Comparison of ENCODE assay signal across 19 cellular contexts in genomic region chr6:20352346-20352745, GRCh38. TPM values are rescaled to one million over a fixed set of nuclear protein-coding genes. Genes with fewer than 3 reads are reported as not detected.
DNase-seq lines count a peak whose midpoint lies in the region; ATAC-seq and TF ChIP-seq lines count a peak whose summit lies in the region.
"Had no signal": no experiment of that assay in that cellular context is flagged by ENCODE, and none has a peak within 500 bp of the region (broad histone marks: within the 10 kb centered on the region; RNA-seq: fewer than 3 reads in every experiment).

No MANE protein-coding gene starts in this region.

- dilution Hi-C loops in IMR-90 (cut with HindIII; ENCODE audit: low sequenced_read_pairs, unreplicated experiment) = no loop called here

- peaks cover 9% of the 10 kb centered on the region for H3K4me1 Mint-ChIP-seq in activated T-cell treated with anti-CD3 and anti-CD28 coated beads, Interleukin-2, amount 50 U/mL, for 4 hours (ENCODE audit: low read depth)
- no peaks in the 10 kb centered on the region for H3K4me1 Mint-ChIP-seq in activated T-helper 17 cell treated with anti-CD3 and anti-CD28 coated beads, Interleukin-2, amount 50 U/mL, for 72 hours
- H3K4me1 Mint-ChIP-seq in stimulated activated effector memory CD8-positive, alpha-beta T cell treated with anti-CD3 and anti-CD28 coated beads, Interleukin-12 subunit alpha, Interleukin-12 subunit beta, amount 100 ng/mL, for 72 hours = peaks cover 20% of the 10 kb centered on the region

- H3K23ac ChIP-seq in IMR-90 (ENCODE audit: low read depth, low read length) = no peak overlapping the region

- H3K18ac ChIP-seq in IMR-90 (ENCODE audit: low read depth, low read length) = no peak overlapping the region

- peaks cover 2% of the 10 kb centered on the region; the same call in 1 of the 2 replicates for H3K4me1 ChIP-seq in IMR-90 (ENCODE audit: control insufficient read depth, insufficient read depth, low read length)
- H3K4me1 ChIP-seq: BLaER1 had no signal

- DNase-seq in activated T-cell treated with anti-CD3 and anti-CD28 coated beads, Interleukin-2, amount 50 U/mL, for 4 hours = no peak
- DNase-seq in activated T-cell treated with anti-CD3 and anti-CD28 coated beads, Interleukin-2, amount 50 U/mL, for 1 hour = no peak
- DNase-seq in IMR-90 = no peak
- DNase-seq in stimulated activated effector memory CD8-positive, alpha-beta T cell treated with anti-CD3 and anti-CD28 coated beads, Interleukin-12 subunit alpha, Interleukin-12 subunit beta, amount 100 ng/mL, for 72 hours (ENCODE audit: low spot score in 2 of 2) = peak in 1 of 2 donors; percentile 59
- DNase-seq in NCI-H128 (lab: John Stamatoyannopoulos, UW; ENCODE audit: unreplicated experiment) = no peak
- DNase-seq: CD8-positive, alpha-beta T cell; EL; KG1; NCI-H1417 treated with DMSO at 0.1 percent for 48 hours; NCI-H187 treated with DMSO at 0.1 percent for 48 hours; NCI-H2227 treated with DMSO at 0.1 percent for 48 hours; NCI-H510A treated with DMSO at 0.1 percent for 48 hours; NCI-H82; PC-3; RPMI8226; SHP77 treated with DMSO at 0.1 percent for 48 hours had no signal

- H3K4me2 ChIP-seq in IMR-90 (ENCODE audit: low read depth, low read length) = no peak overlapping the region
- H3K4me2 ChIP-seq: BLaER1 had no signal

- in situ Hi-C loops in IMR-90 (cut with MboI; ENCODE audit: low sequenced_read_pairs) = no loop called here

- no peak overlapping the region for H2BK120ac ChIP-seq in IMR-90 (ENCODE audit: low read depth, low read length)

- no peak for TF ChIP-seq POLR2A in IMR-90 (IDR thresholded peaks at IDR 0.05; ENCODE audit: low read depth, low read length)

- H3K14ac ChIP-seq in IMR-90 (replicated peaks; ENCODE audit: low read depth, low read length) = no peak overlapping the region; the same call in 1 of the 2 replicates

- H3K9me3 ChIP-seq in IMR-90 (ENCODE audit: control insufficient read depth, insufficient read depth, low read length) = peaks cover 6% of the 10 kb centered on the region

- H4K8ac ChIP-seq in IMR-90 (ENCODE audit: low read depth in 2 of 2, low read length in 2 of 2) = no peak overlapping the region

- no peak overlapping the region for H3K4me3 Mint-ChIP-seq in activated T-cell treated with anti-CD3 and anti-CD28 coated beads, Interleukin-2, amount 50 U/mL, for 4 hours
- H3K4me3 Mint-ChIP-seq in activated T-helper 17 cell treated with anti-CD3 and anti-CD28 coated beads, Interleukin-2, amount 50 U/mL, for 72 hours = no peak overlapping the region
- H3K4me3 Mint-ChIP-seq in stimulated activated effector memory CD8-positive, alpha-beta T cell treated with anti-CD3 and anti-CD28 coated beads, Interleukin-12 subunit alpha, Interleukin-12 subunit beta, amount 100 ng/mL, for 72 hours = peak overlapping the region; percentile 19
- H3K4me3 Mint-ChIP-seq: CD8-positive, alpha-beta T cell had no signal

- no peak overlapping the region for H2AK5ac ChIP-seq in IMR-90 (ENCODE audit: low read depth, low read length)

- CTCF ChIA-PET in IMR-90 (lab: Yijun Ruan, JAX) = no interaction called here

- H2BK20ac ChIP-seq in IMR-90 (ENCODE audit: low read depth, low read length) = peak overlapping the region; percentile 18; the same call in 1 of the 2 replicates

- H3K56ac ChIP-seq in IMR-90 (ENCODE audit: extremely low read depth, insufficient read depth, low read length) = no peak overlapping the region

- H3K9me1 ChIP-seq in IMR-90 (ENCODE audit: insufficient read depth, low read length) = peaks cover 5% of the 10 kb centered on the region; the same call in 1 of the 2 replicates

- H3K27me3 Mint-ChIP-seq in activated T-cell treated with anti-CD3 and anti-CD28 coated beads, Interleukin-2, amount 50 U/mL, for 4 hours (ENCODE audit: low read depth) = peaks cover 2% of the 10 kb centered on the region
- no peaks in the 10 kb centered on the region for H3K27me3 Mint-ChIP-seq in activated T-helper 17 cell treated with anti-CD3 and anti-CD28 coated beads, Interleukin-2, amount 50 U/mL, for 72 hours

- no peak overlapping the region for H3K9ac ChIP-seq in IMR-90 (ENCODE audit: low read depth, low read length)
- H3K9ac ChIP-seq: BLaER1 had no signal

- H3K9me3 Mint-ChIP-seq in activated T-cell treated with anti-CD3 and anti-CD28 coated beads, Interleukin-2, amount 50 U/mL, for 4 hours = peaks cover 14% of the 10 kb centered on the region
- no peaks in the 10 kb centered on the region for H3K9me3 Mint-ChIP-seq in activated T-helper 17 cell treated with anti-CD3 and anti-CD28 coated beads, Interleukin-2, amount 50 U/mL, for 72 hours
- H3K9me3 Mint-ChIP-seq in stimulated activated effector memory CD8-positive, alpha-beta T cell treated with anti-CD3 and anti-CD28 coated beads, Interleukin-12 subunit alpha, Interleukin-12 subunit beta, amount 100 ng/mL, for 72 hours = no peaks in the 10 kb centered on the region

- no peaks in the 10 kb centered on the region for H4K20me1 ChIP-seq in IMR-90 (ENCODE audit: insufficient read depth, low read length)
- H4K20me1 ChIP-seq: BLaER1 had no signal

- no peak overlapping the region for H2BK5ac ChIP-seq in IMR-90 (ENCODE audit: low read depth, low read length, poor library complexity, severe bottlenecking)

- H3K36me3 ChIP-seq in IMR-90 (ENCODE audit: control insufficient read depth, insufficient read depth, low read length) = no peaks in the 10 kb centered on the region
- H3K36me3 ChIP-seq: BLaER1 had no signal

- no peak overlapping the region for H3K4me3 ChIP-seq in IMR-90 (ENCODE audit: insufficient read depth, low read depth, low read length)
- H3K4me3 ChIP-seq: BLaER1 had no signal

- intact Hi-C loops in IMR-90 (cut with micrococcal nuclease) = no loop called here

- H3K27ac Mint-ChIP-seq in activated T-helper 17 cell treated with anti-CD3 and anti-CD28 coated beads, Interleukin-2, amount 50 U/mL, for 72 hours = peak overlapping the region; percentile 58
- H3K27ac Mint-ChIP-seq in stimulated activated effector memory CD8-positive, alpha-beta T cell treated with anti-CD3 and anti-CD28 coated beads, Interleukin-12 subunit alpha, Interleukin-12 subunit beta, amount 100 ng/mL, for 72 hours = peak overlapping the region; percentile 74
- H3K27ac Mint-ChIP-seq: CD8-positive, alpha-beta T cell had no signal

- POLR2A ChIA-PET in IMR-90 (lab: Charles Lee; ENCODE audit: unreplicated experiment) = no interaction called here

- H3K79me1 ChIP-seq in IMR-90 (ENCODE audit: low read depth in 1 of 2, low read length in 2 of 2) = no peaks in the 10 kb centered on the region

- no CpG with 5 or more reads among the region's 4 CpGs for WGBS in IMR-90 (ENCODE audit: extremely low coverage in 2 of 2, insufficient read length in 1 of 2), 2 experiments

- H3K36me3 Mint-ChIP-seq in activated T-cell treated with anti-CD3 and anti-CD28 coated beads, Interleukin-2, amount 50 U/mL, for 4 hours (ENCODE audit: insufficient read depth) = peaks cover 2% of the 10 kb centered on the region
- no peaks in the 10 kb centered on the region for H3K36me3 Mint-ChIP-seq in activated T-helper 17 cell treated with anti-CD3 and anti-CD28 coated beads, Interleukin-2, amount 50 U/mL, for 72 hours (ENCODE audit: low read depth)
- no peaks in the 10 kb centered on the region for H3K36me3 Mint-ChIP-seq in stimulated activated effector memory CD8-positive, alpha-beta T cell treated with anti-CD3 and anti-CD28 coated beads, Interleukin-12 subunit alpha, Interleukin-12 subunit beta, amount 100 ng/mL, for 72 hours
- H3K36me3 Mint-ChIP-seq: CD8-positive, alpha-beta T cell had no signal

- no TSS peak for BruUV-seq in IMR-90 (replicated peaks; lab: Mats Ljungman, UMichigan)

- H3K27ac ChIP-seq in IMR-90 (ENCODE audit: insufficient read depth, low read length) = no peak overlapping the region
- H3K27ac ChIP-seq: BLaER1 had no signal

- H2AK9ac ChIP-seq in IMR-90 (replicated peaks; ENCODE audit: low read depth, low read length, poor library complexity) = no peak overlapping the region

- H3K4ac ChIP-seq in IMR-90 (ENCODE audit: low read depth, low read length) = no peak overlapping the region

- H4K5ac ChIP-seq in IMR-90 (ENCODE audit: low read depth, low read length) = no peak overlapping the region

- no peak for TF ChIP-seq RAD21 in IMR-90 (IDR thresholded peaks at IDR 0.05; ENCODE audit: low read length)

- no peaks in the 10 kb centered on the region for H3K27me3 ChIP-seq in IMR-90 (ENCODE audit: control insufficient read depth, insufficient read depth, low read length)
- H3K27me3 ChIP-seq: BLaER1 had no signal

- no peak overlapping the region for H2AFZ ChIP-seq in IMR-90 (replicated peaks; ENCODE audit: low read length, poor library complexity)

- no peak for TF ChIP-seq CTCF in IMR-90 (conservative IDR thresholded peaks at IDR 0.05; ENCODE audit: low read depth, low read length)

- ATAC-seq in activated T-cell treated with anti-CD3 and anti-CD28 coated beads, Interleukin-2, amount 50 U/mL, for 4 hours = peak; percentile 65 to 78
- ATAC-seq in IMR-90 (ENCODE audit: low read depth) (no peak), GM21390 (IDR thresholded peaks at IDR 0.05; ENCODE audit: unreplicated experiment) (no peak)
- no peak for ATAC-seq in activated T-helper 17 cell treated with anti-CD3 and anti-CD28 coated beads, Interleukin-2, amount 50 U/mL, for 72 hours (replicated peaks)
- peak; percentile 95 for ATAC-seq in stimulated activated effector memory CD8-positive, alpha-beta T cell treated with anti-CD3 and anti-CD28 coated beads, Interleukin-12 subunit alpha, Interleukin-12 subunit beta, amount 100 ng/mL, for 72 hours
- ATAC-seq: CD8-positive, alpha-beta T cell; PC-3 had no signal

- H4K91ac ChIP-seq in IMR-90 (ENCODE audit: insufficient read depth, low read depth, low read length) = no peak overlapping the region

- no peak overlapping the region for H2BK15ac ChIP-seq in IMR-90 (ENCODE audit: low read depth, low read length)

TF ChIP-seq in IMR-90, 13 proteins besides CTCF, POLR2A, EP300 and RAD21 (continues in another document):
- TF ChIP-seq CHD1 (IDR thresholded peaks at IDR 0.05; ENCODE audit: low read depth, low read length) (no peak), USF2 (IDR thresholded peaks at IDR 0.05; ENCODE audit: low read depth, low read length) (no peak), MAZ (IDR thresholded peaks at IDR 0.05; ENCODE audit: borderline replicate concordance, low read depth, low read length) (no peak), NFE2L2 (IDR thresholded peaks at IDR 0.05; ENCODE audit: low read depth, low read length) (no peak)

RNA-seq across cellular contexts. Expression of gene E2F3, which starts 49.3 kb away (rescaled TPM):
- total RNA-seq in activated T-cell treated with anti-CD3 and anti-CD28 coated beads, Interleukin-2, amount 50 U/mL, for 4 hours = 10 to 100 TPM; 19.2 to 24.2 (median 20.2) TPM
- 2.3 and 3.3 TPM in 2 replicates for total RNA-seq in IMR-90 (2012; rRNA removed)
- polyA plus RNA-seq in IMR-90 (2012; rRNA removed) = 7.5 and 8.2 TPM in 2 replicates
- polyA plus RNA-seq in IMR-90 (2012; cell fraction: cytosol; rRNA removed) = 2.1 and 4.1 TPM in 2 replicates
- 6.2 and 23.5 TPM in 2 replicates for polyA plus RNA-seq in IMR-90 (2012; cell fraction: nucleus; rRNA removed; ENCODE audit: low replicate concordance)
- 10 to 100 TPM; 13.6 to 26.6 TPM for total RNA-seq in activated T-helper 17 cell treated with anti-CD3 and anti-CD28 coated beads, Interleukin-2, amount 50 U/mL, for 72 hours

Comparison
In these comparisons a context has a peak if more than half of its experiments do, and no peak if none do; other contexts are left out.
1. ATAC-seq: peak in activated T-cell treated with anti-CD3 and anti-CD28 coated beads, Interleukin-2, amount 50 U/mL, for 4 hours (2 of 2) and stimulated activated effector memory CD8-positive, alpha-beta T cell treated with anti-CD3 and anti-CD28 coated beads, Interleukin-12 subunit alpha, Interleukin-12 subunit beta, amount 100 ng/mL, for 72 hours (single experiment); none in IMR-90 (single experiment), activated T-helper 17 cell treated with anti-CD3 and anti-CD28 coated beads, Interleukin-2, amount 50 U/mL, for 72 hours (single experiment) and GM21390 (single experiment).